2 cellular contexts compared by ENCODE assay signal in the genomic region with DNA sequence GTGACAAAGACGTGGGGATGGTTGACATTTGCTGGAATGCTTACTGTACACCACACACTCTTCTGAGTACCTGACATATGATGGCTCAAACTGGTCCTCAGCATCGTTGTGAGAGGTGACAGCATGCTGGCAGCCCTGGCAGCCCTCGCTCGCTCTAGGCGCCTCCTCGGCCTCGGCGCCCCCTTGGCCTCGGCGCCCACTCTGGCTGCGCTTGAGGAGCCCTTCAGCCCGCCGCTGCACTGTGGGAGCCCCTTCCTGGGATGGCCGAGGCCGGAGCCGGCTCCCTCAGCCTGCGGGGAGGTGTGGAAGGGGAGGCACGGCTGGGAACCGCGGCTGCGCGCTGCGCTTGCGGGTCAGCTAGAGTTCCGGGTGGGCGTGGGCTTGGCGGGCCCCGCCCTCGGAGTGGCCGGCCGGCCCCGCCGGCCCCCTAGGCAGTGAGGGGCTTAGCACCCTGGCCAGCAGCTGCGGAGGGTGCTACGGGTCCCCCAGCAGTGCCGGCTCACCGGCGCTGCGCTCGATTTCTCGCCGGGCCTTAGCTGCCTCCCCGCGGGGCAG. TPM values are rescaled to one million over a fixed set of nuclear protein-coding genes. Genes with fewer than 3 reads are reported as not detected.
"Had no signal": no experiment of that assay in that cellular context is flagged by ENCODE, and none has a peak within 500 bp of the region (broad histone marks: within the 10 kb centered on the region; RNA-seq: fewer than 3 reads in every experiment).

No MANE protein-coding gene starts in this region.

RNA-seq across cellular contexts. Expression of a gene that starts 42.2 kb away (rescaled TPM):
- total RNA-seq: PC-3, SJSA1 had no signal
